In genomic region chr18:13544953-13545352, GRCh38 we compare ENCODE assay signal across 21 cellular contexts.
"Had no signal": no experiment of that assay in that cellular context is flagged by ENCODE, and none has a peak within 500 bp of the region (broad histone marks: within the 10 kb centered on the region; RNA-seq: fewer than 3 reads in every experiment).

No MANE protein-coding gene starts in this region.

- H3K4me3 Mint-ChIP-seq: dendritic cell treated with granulocyte-macrophage colony-stimulating factor and Interleukin-4, amounts not matched to agents 40 ng/mL and 50 ng/mL, for 4 days; endodermal cell; memory B cell; natural killer cell; stimulated activated effector memory CD8-positive, alpha-beta T cell treated with anti-CD3 and anti-CD28 coated beads, Interleukin-12 subunit alpha, Interleukin-12 subunit beta, amount 100 ng/mL, for 72 hours; stimulated activated naive CD8-positive, alpha-beta T cell treated with anti-CD3 and anti-CD28 coated beads, Interleukin-15, Interleukin-2, amounts not matched to agents 100 ng/mL and 50 ng/mL, for 24 hours had no signal

- H3K27ac Mint-ChIP-seq: dendritic cell treated with granulocyte-macrophage colony-stimulating factor and Interleukin-4, amounts not matched to agents 40 ng/mL and 50 ng/mL, for 4 days; endodermal cell; memory B cell; natural killer cell; stimulated activated effector memory CD8-positive, alpha-beta T cell treated with anti-CD3 and anti-CD28 coated beads, Interleukin-12 subunit alpha, Interleukin-12 subunit beta, amount 100 ng/mL, for 72 hours; stimulated activated naive CD8-positive, alpha-beta T cell treated with anti-CD3 and anti-CD28 coated beads, Interleukin-15, Interleukin-2, amounts not matched to agents 100 ng/mL and 50 ng/mL, for 24 hours had no signal

- H3K27ac ChIP-seq: epithelial cell of prostate, gastrocnemius medialis, pancreas, thyroid gland had no signal

- H3K36me3 Mint-ChIP-seq: memory B cell; natural killer cell; stimulated activated effector memory CD8-positive, alpha-beta T cell treated with anti-CD3 and anti-CD28 coated beads, Interleukin-12 subunit alpha, Interleukin-12 subunit beta, amount 100 ng/mL, for 72 hours had no signal

- H3K27me3 ChIP-seq: gastrocnemius medialis, pancreas, sigmoid colon, thyroid gland had no signal

- H3K4me3 ChIP-seq: gastrocnemius medialis, lung, pancreas, sigmoid colon, thyroid gland had no signal

- DNase-seq: effector CD8-positive, alpha-beta T cell; endodermal cell; foreskin fibroblast; gastrocnemius medialis; kidney; natural killer cell; occipital lobe; sigmoid colon; stimulated activated CD4-positive, alpha-beta T cell treated with anti-CD3 and anti-CD28 coated beads, Interleukin-2, amount 100 ng/mL, for 24 hours; stimulated activated CD4-positive, alpha-beta T cell treated with anti-CD3 and anti-CD28 coated beads, Interleukin-4, amount 100 ng/mL, for 24 hours; thyroid gland; trophoblast cell had no signal

- H3K9me3 Mint-ChIP-seq: memory B cell; natural killer cell; stimulated activated effector memory CD8-positive, alpha-beta T cell treated with anti-CD3 and anti-CD28 coated beads, Interleukin-12 subunit alpha, Interleukin-12 subunit beta, amount 100 ng/mL, for 72 hours; stimulated activated naive CD8-positive, alpha-beta T cell treated with anti-CD3 and anti-CD28 coated beads, Interleukin-15, Interleukin-2, amounts not matched to agents 100 ng/mL and 50 ng/mL, for 24 hours had no signal

- H3K27me3 Mint-ChIP-seq: dendritic cell treated with granulocyte-macrophage colony-stimulating factor and Interleukin-4, amounts not matched to agents 40 ng/mL and 50 ng/mL, for 4 days; memory B cell; stimulated activated naive CD8-positive, alpha-beta T cell treated with anti-CD3 and anti-CD28 coated beads, Interleukin-15, Interleukin-2, amounts not matched to agents 100 ng/mL and 50 ng/mL, for 24 hours had no signal

- FAIRE-seq: kidney, pancreas had no signal

- H3K9me3 ChIP-seq: gastrocnemius medialis, pancreas, sigmoid colon, thyroid gland had no signal

- H3K36me3 ChIP-seq: gastrocnemius medialis, pancreas, sigmoid colon, thyroid gland had no signal

- ATAC-seq: esophagus mucosa; gastrocnemius medialis; left lobe of liver; natural killer cell; pancreas; stimulated activated effector memory CD8-positive, alpha-beta T cell treated with anti-CD3 and anti-CD28 coated beads, Interleukin-12 subunit alpha, Interleukin-12 subunit beta, amount 100 ng/mL, for 72 hours had no signal
